ENCODE assay signal across 19 cellular contexts in genomic region chr9:138120511-138121437, GRCh38.
DNase-seq lines count a peak whose midpoint lies in the region; ATAC-seq and TF ChIP-seq lines count a peak whose summit lies in the region.
"Had no signal": no experiment of that assay in that cellular context is flagged by ENCODE, and none has a peak within 500 bp of the region (broad histone marks: within the 10 kb centered on the region; RNA-seq: fewer than 3 reads in every experiment).

No MANE protein-coding gene starts in this region.

- no peaks in the 10 kb centered on the region for H3K4me1 Mint-ChIP-seq in activated naive CD8-positive, alpha-beta T cell treated with anti-CD3 and anti-CD28 coated beads, Interleukin-2, amount 50 U/mL, for 24 hours
- H3K4me1 Mint-ChIP-seq in activated naive CD8-positive, alpha-beta T cell treated with anti-CD3 and anti-CD28 coated beads for 36 hours: no peaks in the 10 kb centered on the region
- H3K4me1 Mint-ChIP-seq in MCF 10A (ENCODE audit: insufficient read depth, unreplicated experiment): no peaks in the 10 kb centered on the region
- H3K4me1 Mint-ChIP-seq: IgD-negative memory B cell had no signal

- no peaks in the 10 kb centered on the region for H3K4me1 ChIP-seq in RWPE2 (ENCODE audit: insufficient read depth, poor library complexity, severe bottlenecking)
- H3K4me1 ChIP-seq in left lung: no peaks in the 10 kb centered on the region
- H3K4me1 ChIP-seq: A549 had no signal

- peaks cover 2% of the 10 kb centered on the region for H3K27me3 Mint-ChIP-seq in activated naive CD8-positive, alpha-beta T cell treated with anti-CD3 and anti-CD28 coated beads, Interleukin-2, amount 50 U/mL, for 24 hours
- H3K27me3 Mint-ChIP-seq in activated naive CD8-positive, alpha-beta T cell treated with anti-CD3 and anti-CD28 coated beads for 36 hours: no peaks in the 10 kb centered on the region
- no peaks in the 10 kb centered on the region for H3K27me3 Mint-ChIP-seq in MCF 10A (ENCODE audit: insufficient read depth, unreplicated experiment)

- H3K36me3 ChIP-seq in RWPE2 (ENCODE audit: low read depth) (no peaks in the 10 kb centered on the region), left lung (no peaks in the 10 kb centered on the region)

- POLR2A ChIA-PET in MCF 10A (lab: Yijun Ruan, JAX): no interaction called here

- H3K27ac ChIP-seq in RWPE2 (ENCODE audit: poor library complexity, severe bottlenecking) (no peak overlapping the region), left lung (no peak overlapping the region)
- H3K27ac ChIP-seq: 22Rv1, A549 had no signal

- no peaks in the 10 kb centered on the region for H3K9me3 Mint-ChIP-seq in activated naive CD8-positive, alpha-beta T cell treated with anti-CD3 and anti-CD28 coated beads, Interleukin-2, amount 50 U/mL, for 24 hours
- peaks cover 1% of the 10 kb centered on the region for H3K9me3 Mint-ChIP-seq in activated naive CD8-positive, alpha-beta T cell treated with anti-CD3 and anti-CD28 coated beads for 36 hours
- peaks cover 7% of the 10 kb centered on the region for H3K9me3 Mint-ChIP-seq in MCF 10A (ENCODE audit: unreplicated experiment)
- H3K9me3 Mint-ChIP-seq: CD8-positive, alpha-beta T cell; IgD-negative memory B cell had no signal

- ATAC-seq in activated naive CD8-positive, alpha-beta T cell treated with anti-CD3 and anti-CD28 coated beads, Interleukin-2, amount 50 U/mL, for 24 hours: peak; percentile 6
- ATAC-seq in RWPE2 (ENCODE audit: low read depth) (no peak), left lung (no peak), GM21447 (IDR thresholded peaks at IDR 0.05; ENCODE audit: unreplicated experiment) (no peak)
- ATAC-seq: A549; CD8-positive, alpha-beta T cell; HCT116; HepG2 had no signal

- intact Hi-C loops in left lung (cut with DNase I): no loop called here
- intact Hi-C loops in MCF 10A (cut with micrococcal nuclease): no loop called here

- H3K27me3 ChIP-seq in RWPE2 (ENCODE audit: insufficient read depth, poor library complexity, severe bottlenecking) (no peaks in the 10 kb centered on the region), left lung (peaks cover 0 to 24% of the 10 kb centered on the region in 2 donors)

- no peaks in the 10 kb centered on the region for H3K36me3 Mint-ChIP-seq in activated naive CD8-positive, alpha-beta T cell treated with anti-CD3 and anti-CD28 coated beads, Interleukin-2, amount 50 U/mL, for 24 hours (ENCODE audit: low read depth)
- H3K36me3 Mint-ChIP-seq in activated naive CD8-positive, alpha-beta T cell treated with anti-CD3 and anti-CD28 coated beads for 36 hours: no peaks in the 10 kb centered on the region
- H3K36me3 Mint-ChIP-seq in MCF 10A (ENCODE audit: insufficient read depth, unreplicated experiment): no peaks in the 10 kb centered on the region
- H3K36me3 Mint-ChIP-seq: CD8-positive, alpha-beta T cell; IgD-negative memory B cell had no signal

- TF ChIP-seq CTCF in RWPE2 (IDR thresholded peaks at IDR 0.05; ENCODE audit: poor library complexity, severe bottlenecking) (no peak), left lung (IDR thresholded peaks at IDR 0.05) (no peak), MCF 10A (IDR thresholded peaks at IDR 0.05; ENCODE audit: unreplicated experiment) (no peak)

- CTCF ChIA-PET in MCF 10A (lab: Yijun Ruan, JAX): no interaction called here

- H3K4me3 ChIP-seq in RWPE2 (ENCODE audit: severe bottlenecking) (no peak overlapping the region), left lung (no peak overlapping the region)
- H3K4me3 ChIP-seq: A549 had no signal

- no peak overlapping the region for H3K4me3 Mint-ChIP-seq in activated naive CD8-positive, alpha-beta T cell treated with anti-CD3 and anti-CD28 coated beads, Interleukin-2, amount 50 U/mL, for 24 hours
- H3K4me3 Mint-ChIP-seq in activated naive CD8-positive, alpha-beta T cell treated with anti-CD3 and anti-CD28 coated beads for 36 hours: no peak overlapping the region
- no peak overlapping the region for H3K4me3 Mint-ChIP-seq in MCF 10A (ENCODE audit: unreplicated experiment)
- H3K4me3 Mint-ChIP-seq: CD8-positive, alpha-beta T cell; IgD-negative memory B cell had no signal

- no TSS peak for BruUV-seq in MCF 10A (replicated peaks; lab: Mats Ljungman, UMichigan)

- DNase-seq in activated naive CD8-positive, alpha-beta T cell treated with anti-CD3 and anti-CD28 coated beads, Interleukin-2, amount 50 U/mL, for 24 hours: no peak
- DNase-seq in activated naive CD8-positive, alpha-beta T cell treated with anti-CD3 and anti-CD28 coated beads for 36 hours: no peak
- peak; percentile 35 for DNase-seq in RWPE2 (ENCODE audit: low spot score)
- DNase-seq in left lung: peak; percentile 14 to 60
- DNase-seq in SKM-1 (lab: John Stamatoyannopoulos, UW; ENCODE audit: unreplicated experiment): no peak
- no peak for DNase-seq in MCF 10A (ENCODE audit: unreplicated experiment)
- DNase-seq: AML-193; Calu3; CD8-positive, alpha-beta T cell; DMS79 treated with DMSO at 0.1 percent for 48 hours; GF-D8; GOT3; H7 had no signal

- H3K27ac Mint-ChIP-seq in activated naive CD8-positive, alpha-beta T cell treated with anti-CD3 and anti-CD28 coated beads, Interleukin-2, amount 50 U/mL, for 24 hours: no peak overlapping the region
- H3K27ac Mint-ChIP-seq in activated naive CD8-positive, alpha-beta T cell treated with anti-CD3 and anti-CD28 coated beads for 36 hours: no peak overlapping the region
- no peak overlapping the region for H3K27ac Mint-ChIP-seq in MCF 10A (ENCODE audit: low read depth, unreplicated experiment)
- H3K27ac Mint-ChIP-seq: CD8-positive, alpha-beta T cell had no signal

- H3K9me3 ChIP-seq in RWPE2 (ENCODE audit: severe bottlenecking) (no peaks in the 10 kb centered on the region), left lung (no peaks in the 10 kb centered on the region)

Comparison
In these comparisons a context has a peak if more than half of its experiments do, and no peak if none do; other contexts are left out.
1. DNase-seq: peak in RWPE2 (single experiment) and left lung (2 of 2); none in activated naive CD8-positive, alpha-beta T cell treated with anti-CD3 and anti-CD28 coated beads, Interleukin-2, amount 50 U/mL, for 24 hours (single experiment), activated naive CD8-positive, alpha-beta T cell treated with anti-CD3 and anti-CD28 coated beads for 36 hours (single experiment), SKM-1 (single experiment) and MCF 10A (single experiment).